ENCODE assay signal across 9 cellular contexts in genomic region chrX:51461053-51462050, GRCh38. TPM values are rescaled to one million over a fixed set of nuclear protein-coding genes. Genes with fewer than 3 reads are reported as not detected.
DNase-seq lines count a peak whose midpoint lies in the region; ATAC-seq and TF ChIP-seq lines count a peak whose summit lies in the region.
"Had no signal": no experiment of that assay in that cellular context is flagged by ENCODE, and none has a peak within 500 bp of the region (broad histone marks: within the 10 kb centered on the region; RNA-seq: fewer than 3 reads in every experiment).

No MANE protein-coding gene starts in this region.

- no peak overlapping the region for H3K4me3 ChIP-seq in CD8-positive, alpha-beta T cell (ENCODE audit: low read depth, low read length)
- H3K4me3 ChIP-seq in coronary artery, result no peak overlapping the region
- H3K4me3 ChIP-seq: skin epidermis had no signal

- H3K27me3 ChIP-seq in CD8-positive, alpha-beta T cell (ENCODE audit: insufficient read depth, low read length), result no peaks in the 10 kb centered on the region

- no peaks in the 10 kb centered on the region for H3K9me3 ChIP-seq in CD8-positive, alpha-beta T cell (ENCODE audit: low read length)

- H3K4me3 Mint-ChIP-seq in CD8-positive, alpha-beta T cell, result no peak overlapping the region
- H3K4me3 Mint-ChIP-seq in naive B cell, result no peak overlapping the region

- in situ Hi-C loops in GM13976 (cut with MboI; ENCODE audit: low sequenced_read_pairs, unreplicated experiment), result loop anchor here (25.0 kb wide), 1 partner anchor 324 kb away; no protein-coding TSS in a partner anchor

- TF ChIP-seq CTCF in CD8-positive, alpha-beta T cell (IDR thresholded peaks at IDR 0.05), result peak; percentile 72
- TF ChIP-seq CTCF in GM13976 (IDR thresholded peaks at IDR 0.05; ENCODE audit: borderline replicate concordance, control extremely low read depth, extremely low read depth, insufficient read depth, missing control alignments), result peak; percentile 73
- peak; percentile 76 for TF ChIP-seq CTCF in coronary artery (IDR thresholded peaks at IDR 0.05)

- POLR2A ChIA-PET in CD8-positive, alpha-beta T cell (lab: Charles Lee), result no interaction called here

- H3K27ac Mint-ChIP-seq in CD8-positive, alpha-beta T cell, result no peak overlapping the region
- H3K27ac Mint-ChIP-seq in naive B cell, result peak overlapping the region in 1 of 6 donors; percentile 34

- CTCF ChIA-PET in CD8-positive, alpha-beta T cell (lab: Charles Lee), result interaction anchor here (0.6 to 4.5 kb wide), 8 partner anchors 9 to 154 kb away, joined by 3 to 51 read pairs (median 5); no protein-coding TSS in a partner anchor

- no peaks in the 10 kb centered on the region for H3K27me3 Mint-ChIP-seq in CD8-positive, alpha-beta T cell (ENCODE audit: low read depth)
- no peaks in the 10 kb centered on the region for H3K27me3 Mint-ChIP-seq in naive B cell

- H3K4me1 ChIP-seq in CD8-positive, alpha-beta T cell (ENCODE audit: insufficient read depth, low read length), result no peaks in the 10 kb centered on the region

- no peak for ATAC-seq in CD8-positive, alpha-beta T cell
- ATAC-seq in naive B cell (ENCODE audit: low read depth in 2 of 2) (no peak), GM19324 (IDR thresholded peaks at IDR 0.05; ENCODE audit: low FRiP score, unreplicated experiment) (no peak), sciatic nerve (no peak), GM21717 (IDR thresholded peaks at IDR 0.05; ENCODE audit: unreplicated experiment) (no peak)

- no peak overlapping the region for H3K27ac ChIP-seq in CD8-positive, alpha-beta T cell (ENCODE audit: low read depth, low read length)
- H3K27ac ChIP-seq in coronary artery, result no peak overlapping the region
- H3K27ac ChIP-seq: skin epidermis had no signal

- H3K9me3 Mint-ChIP-seq in CD8-positive, alpha-beta T cell, result no peaks in the 10 kb centered on the region
- peaks cover 0 to 2% (median 0%) of the 10 kb centered on the region in 7 donors for H3K9me3 Mint-ChIP-seq in naive B cell

- no peaks in the 10 kb centered on the region for H3K36me3 Mint-ChIP-seq in CD8-positive, alpha-beta T cell
- no peaks in the 10 kb centered on the region for H3K36me3 Mint-ChIP-seq in naive B cell

- intact Hi-C loops in CD8-positive, alpha-beta T cell (cut with DNase I, micrococcal nuclease), result loop anchor here (1.0 to 5.0 kb wide), 5 partner anchors 125 to 771 kb away; no protein-coding TSS in a partner anchor
- intact Hi-C loops in sciatic nerve (cut with DNase I), result no loop called here

- H3K36me3 ChIP-seq in CD8-positive, alpha-beta T cell (ENCODE audit: insufficient read depth, low read length), result no peaks in the 10 kb centered on the region

- DNase-seq in CD8-positive, alpha-beta T cell, result peak in 1 of 7 experiments; percentile 23
- peak; percentile 11 for DNase-seq in GM13976 (ENCODE audit: low spot score)
- DNase-seq in NCI-H446 (lab: John Stamatoyannopoulos, UW), result peak; percentile 6 to 72
- no peak for DNase-seq in coronary artery (ENCODE audit: low spot score)
- DNase-seq in naive B cell, result peak; percentile 31
- DNase-seq in sciatic nerve (ENCODE audit: low spot score), result no peak

- H3K4me1 Mint-ChIP-seq in CD8-positive, alpha-beta T cell (ENCODE audit: low read depth), result no peaks in the 10 kb centered on the region
- H3K4me1 Mint-ChIP-seq in naive B cell, result no peaks in the 10 kb centered on the region

RNA-seq across cellular contexts. Expression of gene NUDT11, which starts 35.0 kb away (rescaled TPM):
- total RNA-seq in CD8-positive, alpha-beta T cell, result 1 to 10 TPM; 1.6 to 2.1 TPM
- polyA plus RNA-seq in naive B cell (ENCODE audit: low read depth in 6 of 6), result under 1 TPM in 4 of 6 donors, not detected in 2; 0.16 to 0.32 (median 0.23) TPM
- 1.9 TPM for total RNA-seq in sciatic nerve

Comparison
In these comparisons a context has a peak if more than half of its experiments do, and no peak if none do; other contexts are left out.
1. DNase-seq: peak in GM13976 (single experiment), NCI-H446 (2 of 2) and naive B cell (single experiment); none in coronary artery (single experiment) and sciatic nerve (single experiment).
2. Peak in every context shown above with its lines, with median percentiles within 50 percentile points of each other: CTCF ChIP-seq.